16 cellular contexts compared by ENCODE assay signal in the genomic region with DNA sequence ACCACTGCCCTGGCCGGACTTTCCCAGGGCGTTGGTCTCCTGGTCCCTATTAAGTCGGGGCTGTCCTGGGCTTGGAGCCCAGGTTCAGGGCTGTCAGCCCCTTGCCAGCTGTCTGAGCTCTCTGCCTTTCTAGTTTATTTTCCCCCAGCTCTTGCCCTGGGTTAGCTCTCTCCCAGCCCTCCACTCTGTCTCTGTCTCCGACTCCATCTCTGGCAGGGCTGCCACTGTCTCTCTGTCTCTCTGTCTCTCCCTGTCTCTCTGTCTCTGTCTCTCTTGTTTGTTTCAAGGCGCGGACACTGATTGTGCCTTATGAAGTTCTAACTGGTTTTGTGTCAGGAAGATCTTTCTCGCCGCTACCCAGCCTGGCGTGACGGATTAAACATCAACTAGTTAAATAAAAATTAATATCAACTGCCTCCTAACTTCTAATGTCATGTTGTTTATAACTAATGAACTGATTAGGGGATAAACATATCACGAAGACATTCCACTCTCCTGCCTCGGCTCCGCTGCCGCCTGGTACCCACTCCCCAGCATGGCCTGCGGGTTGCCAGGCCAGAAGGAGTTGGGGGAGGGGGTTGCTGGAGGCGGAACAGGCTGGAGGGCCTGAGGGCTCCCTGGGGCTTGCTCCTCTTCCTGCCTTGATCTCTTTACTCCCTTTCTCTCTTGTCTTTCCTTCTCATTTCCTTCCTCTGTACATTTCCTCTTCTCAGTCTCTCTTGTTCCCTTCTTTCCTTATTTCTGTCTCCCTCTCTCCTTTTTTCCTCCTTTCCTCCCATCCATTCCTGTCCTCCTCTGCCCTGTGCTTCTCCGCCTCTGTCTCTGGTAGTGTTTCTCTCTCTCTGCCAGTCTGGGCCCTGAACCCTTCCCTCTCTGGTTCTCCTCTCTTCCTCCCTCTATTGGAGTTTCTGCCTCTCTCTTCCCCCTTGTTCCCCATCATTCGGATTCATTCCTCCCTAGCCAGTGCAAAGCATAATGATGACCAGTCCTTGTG. TPM values are rescaled to one million over a fixed set of nuclear protein-coding genes. Genes with fewer than 3 reads are reported as not detected.
DNase-seq lines count a peak whose midpoint lies in the region; ATAC-seq and TF ChIP-seq lines count a peak whose summit lies in the region.
"Had no signal": no experiment of that assay in that cellular context is flagged by ENCODE, and none has a peak within 500 bp of the region (broad histone marks: within the 10 kb centered on the region; RNA-seq: fewer than 3 reads in every experiment).

No MANE protein-coding gene starts in this region.

- no peak overlapping the region for H3K27ac ChIP-seq in smooth muscle cell (ENCODE audit: low read depth)
- H3K27ac ChIP-seq: psoas muscle, thoracic aorta had no signal

- H3K4me1 Mint-ChIP-seq in activated CD4-positive, alpha-beta T cell treated with anti-CD3 and anti-CD28 coated beads, Interleukin-2, amount 10 ng/mL, durations not matched to agents 24 days and 14 days: peaks cover 26% of the 10 kb centered on the region
- H3K4me1 Mint-ChIP-seq in glutamatergic neuron (ENCODE audit: low read depth, unreplicated experiment): peaks cover 22% of the 10 kb centered on the region

- ATAC-seq in HG03460 (IDR thresholded peaks at IDR 0.05; ENCODE audit: unreplicated experiment) (peak; percentile 11), left lobe of liver (no peak)

- no peak for DNase-seq in activated CD4-positive, alpha-beta T cell treated with anti-CD3 and anti-CD28 coated beads, Interleukin-2, amount 10 ng/mL, durations not matched to agents 24 days and 14 days
- DNase-seq in activated CD4-positive, alpha-beta T cell treated with anti-CD3 and anti-CD28 coated beads, Interleukin-2, amount 50 U/mL, for 4 hours: no peak
- DNase-seq in glutamatergic neuron (peak; percentile 45), smooth muscle cell (lab: John Stamatoyannopoulos, UW; ENCODE audit: unreplicated experiment) (no peak), left lobe of liver (ENCODE audit: low spot score) (no peak), AG08395 (ENCODE audit: low spot score) (no peak)
- DNase-seq in stimulated activated CD4-positive, alpha-beta T cell treated with anti-CD3 and anti-CD28 coated beads, Interleukin-2, amount 100 ng/mL, for 24 hours: no peak
- DNase-seq: cortex of kidney, foreskin melanocyte, left colon, NCI-H1105 treated with DMSO at 0.1 percent for 48 hours, psoas muscle had no signal

- intact Hi-C loops in activated CD4-positive, alpha-beta T cell treated with anti-CD3 and anti-CD28 coated beads, Interleukin-2, amount 10 ng/mL, durations not matched to agents 24 days and 14 days (cut with micrococcal nuclease): no loop called here

- H3K4me3 Mint-ChIP-seq in activated CD4-positive, alpha-beta T cell treated with anti-CD3 and anti-CD28 coated beads, Interleukin-2, amount 10 ng/mL, durations not matched to agents 24 days and 14 days: peak overlapping the region; percentile 29
- H3K4me3 Mint-ChIP-seq in glutamatergic neuron (ENCODE audit: unreplicated experiment): peak overlapping the region; percentile 17

- peaks cover 4% of the 10 kb centered on the region for H3K36me3 Mint-ChIP-seq in activated CD4-positive, alpha-beta T cell treated with anti-CD3 and anti-CD28 coated beads, Interleukin-2, amount 10 ng/mL, durations not matched to agents 24 days and 14 days (ENCODE audit: low read depth)
- H3K36me3 Mint-ChIP-seq in glutamatergic neuron (ENCODE audit: unreplicated experiment): no peaks in the 10 kb centered on the region

- H3F3A ChIP-seq in smooth muscle cell (ENCODE audit: low read depth): no peaks in the 10 kb centered on the region

- peak overlapping the region; percentile 10 for H3K27ac Mint-ChIP-seq in activated CD4-positive, alpha-beta T cell treated with anti-CD3 and anti-CD28 coated beads, Interleukin-2, amount 10 ng/mL, durations not matched to agents 24 days and 14 days
- H3K27ac Mint-ChIP-seq in glutamatergic neuron (ENCODE audit: unreplicated experiment): no peak overlapping the region

- H3K27me3 Mint-ChIP-seq in activated CD4-positive, alpha-beta T cell treated with anti-CD3 and anti-CD28 coated beads, Interleukin-2, amount 10 ng/mL, durations not matched to agents 24 days and 14 days: peaks cover 88% of the 10 kb centered on the region
- peaks cover 52% of the 10 kb centered on the region for H3K27me3 Mint-ChIP-seq in glutamatergic neuron (ENCODE audit: unreplicated experiment)

- no peak overlapping the region for H3K9ac ChIP-seq in smooth muscle cell (ENCODE audit: low read depth)

- H3K4me2 ChIP-seq in smooth muscle cell: peak overlapping the region; percentile 84

- 45% methylated on average over 18 of the region's 18 CpGs for WGBS in smooth muscle cell (ENCODE audit: low lambda C conversion rate)

- H2AFZ ChIP-seq in smooth muscle cell (ENCODE audit: low read depth): no peak overlapping the region

- H3K4me3 ChIP-seq in smooth muscle cell: no peak overlapping the region

- TF ChIP-seq CTCF in glutamatergic neuron (IDR thresholded peaks at IDR 0.05; ENCODE audit: partially characterized antibody, unreplicated experiment): no peak
- TF ChIP-seq CTCF in smooth muscle cell (IDR thresholded peaks at IDR 0.05; ENCODE audit: borderline replicate concordance, insufficient read depth, poor library complexity, severe bottlenecking): no peak

- H3K36me3 ChIP-seq in smooth muscle cell (ENCODE audit: low read depth): no peaks in the 10 kb centered on the region
- H3K36me3 ChIP-seq: thoracic aorta had no signal

- H3K4me1 ChIP-seq in smooth muscle cell (ENCODE audit: low read depth): peaks cover 16% of the 10 kb centered on the region

- no peaks in the 10 kb centered on the region for H4K20me1 ChIP-seq in smooth muscle cell (ENCODE audit: low read depth)

- no peaks in the 10 kb centered on the region for H3K9me3 ChIP-seq in smooth muscle cell (replicated peaks; ENCODE audit: low read depth)
- H3K9me3 ChIP-seq: psoas muscle, thoracic aorta had no signal

- no peaks in the 10 kb centered on the region for H3K79me2 ChIP-seq in smooth muscle cell (ENCODE audit: low read depth)

- no peaks in the 10 kb centered on the region for H3K9me3 Mint-ChIP-seq in activated CD4-positive, alpha-beta T cell treated with anti-CD3 and anti-CD28 coated beads, Interleukin-2, amount 10 ng/mL, durations not matched to agents 24 days and 14 days
- H3K9me3 Mint-ChIP-seq in glutamatergic neuron (ENCODE audit: unreplicated experiment): peaks cover 15% of the 10 kb centered on the region

- H3K27me3 ChIP-seq in smooth muscle cell (ENCODE audit: low read depth): peaks cover 98% of the 10 kb centered on the region

RNA-seq across cellular contexts. Expression of a gene that starts 13.5 kb away (rescaled TPM):
- total RNA-seq in activated CD4-positive, alpha-beta T cell treated with anti-CD3 and anti-CD28 coated beads, Interleukin-2, amount 10 ng/mL, durations not matched to agents 24 days and 14 days: 0.07 TPM in 1 of 2 replicates, not detected in the other
- not detected for total RNA-seq in glutamatergic neuron (ENCODE audit: unreplicated experiment)
- not detected in 2 replicates for total RNA-seq in smooth muscle cell
- not detected in 2 replicates for polyA plus RNA-seq in smooth muscle cell
- total RNA-seq in left lobe of liver: 0.18 TPM
- total RNA-seq: left colon, psoas muscle, SK-MEL-5, thoracic aorta had no signal
- polyA plus RNA-seq: AG04450, psoas muscle had no signal
